In the genomic region with DNA sequence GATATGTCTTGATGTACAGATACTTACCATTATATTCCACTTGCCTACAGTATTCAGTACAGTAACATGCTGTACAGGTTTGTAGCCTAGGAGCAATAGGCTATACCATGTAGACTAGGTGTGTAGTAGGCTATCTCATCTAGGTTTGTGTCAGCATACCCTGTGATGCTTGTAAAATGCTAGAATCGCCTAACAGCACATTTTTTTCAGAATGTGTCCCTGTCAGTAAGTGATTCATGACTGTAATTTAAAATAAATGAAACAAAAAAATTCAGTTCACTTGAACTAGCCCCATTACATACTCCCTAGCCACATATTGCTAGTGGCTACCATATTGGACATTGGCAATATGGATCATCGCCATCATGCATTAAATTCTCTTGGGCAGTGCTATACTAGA, we compare ENCODE assay signal across 25 cellular contexts.
"Had no signal": no experiment of that assay in that cellular context is flagged by ENCODE, and none has a peak within 500 bp of the region (broad histone marks: within the 10 kb centered on the region; RNA-seq: fewer than 3 reads in every experiment).

No MANE protein-coding gene starts in this region.

- H3K36me3 Mint-ChIP-seq: natural killer cell treated with Interleukin-12 subunit alpha and Interleukin-12 subunit beta and Interleukin-15 and Interleukin-18, amount 100 ng/mL, for 72 hours had no signal

- DNase-seq: effector memory CD4-positive, alpha-beta T cell; esophagus squamous epithelium; foreskin melanocyte; head of caudate nucleus; kidney; mesenchymal stem cell; mucosa of descending colon; naive B cell; pancreas; retina; stimulated activated CD4-positive, alpha-beta T cell treated with anti-CD3 and anti-CD28 coated beads, Interleukin-12 subunit alpha, Interleukin-12 subunit beta, amount 100 ng/mL, for 4 hours; stimulated activated CD4-positive, alpha-beta T cell treated with anti-CD3 and anti-CD28 coated beads, Interleukin-1b, Interleukin-23, amount 100 ng/mL, for 48 hours; stimulated activated CD4-positive, alpha-beta T cell treated with anti-CD3 and anti-CD28 coated beads, Interleukin-4, amount 100 ng/mL, for 1 hour; stimulated activated CD8-positive, alpha-beta memory T cell treated with anti-CD3 and anti-CD28 coated beads, Interleukin-4, amount 100 ng/mL, for 48 hours; stimulated activated naive CD4-positive, alpha-beta T cell treated with Interleukin-2 at 50 U/mL for 16 hours; stomach had no signal

- H2AFZ ChIP-seq: hepatocyte had no signal

- H3K4me1 ChIP-seq: pancreas had no signal

- H3K36me3 ChIP-seq: neutrophil, pancreas had no signal

- H3K4me2 ChIP-seq: hepatocyte, smooth muscle cell had no signal

- H3K4me3 Mint-ChIP-seq: dendritic cell treated with granulocyte-macrophage colony-stimulating factor and Interleukin-4, amounts not matched to agents 40 ng/mL and 50 ng/mL, for 4 days; mesothelial cell of epicardium; naive B cell; natural killer cell treated with Interleukin-12 subunit alpha and Interleukin-12 subunit beta and Interleukin-15 and Interleukin-18, amount 100 ng/mL, for 72 hours; neural crest cell had no signal

- H3K27ac Mint-ChIP-seq: dendritic cell treated with granulocyte-macrophage colony-stimulating factor and Interleukin-4, amounts not matched to agents 40 ng/mL and 50 ng/mL, for 4 days; mesothelial cell of epicardium; natural killer cell treated with Interleukin-12 subunit alpha and Interleukin-12 subunit beta and Interleukin-15 and Interleukin-18, amount 100 ng/mL, for 72 hours had no signal

- H3K4me3 ChIP-seq: esophagus squamous epithelium, hepatocyte, mucosa of descending colon, pancreas, smooth muscle cell, stomach had no signal

- H3K27me3 ChIP-seq: esophagus squamous epithelium, hepatocyte, neutrophil, pancreas, stomach had no signal

- ATAC-seq: left lobe of liver; mucosa of descending colon; natural killer cell treated with Interleukin-12 subunit alpha and Interleukin-12 subunit beta and Interleukin-15 and Interleukin-18, amount 100 ng/mL, for 72 hours; pancreas; sciatic nerve had no signal

- H3K27me3 Mint-ChIP-seq: dendritic cell treated with granulocyte-macrophage colony-stimulating factor and Interleukin-4, amounts not matched to agents 40 ng/mL and 50 ng/mL, for 4 days; naive B cell; natural killer cell treated with Interleukin-12 subunit alpha and Interleukin-12 subunit beta and Interleukin-15 and Interleukin-18, amount 100 ng/mL, for 72 hours had no signal

- H3K9me3 Mint-ChIP-seq: dendritic cell treated with granulocyte-macrophage colony-stimulating factor and Interleukin-4, amounts not matched to agents 40 ng/mL and 50 ng/mL, for 4 days; natural killer cell treated with Interleukin-12 subunit alpha and Interleukin-12 subunit beta and Interleukin-15 and Interleukin-18, amount 100 ng/mL, for 72 hours had no signal

- H3K27ac ChIP-seq: hepatocyte, neutrophil, pancreas had no signal

- H3K9me3 ChIP-seq: esophagus squamous epithelium, mucosa of descending colon, neutrophil, pancreas, stomach had no signal
